31 cellular contexts compared by ENCODE assay signal in genomic region chr2:16177671-16178180, GRCh38.
"Had no signal": no experiment of that assay in that cellular context is flagged by ENCODE, and none has a peak within 500 bp of the region (broad histone marks: within the 10 kb centered on the region; RNA-seq: fewer than 3 reads in every experiment).

No MANE protein-coding gene starts in this region.

- ATAC-seq: activated naive CD4-positive, alpha-beta T cell treated with anti-CD3 and anti-CD28 coated beads, Interleukin-2, amount 50 U/mL, for 72 hours; activated naive CD8-positive, alpha-beta T cell treated with anti-CD3 and anti-CD28 coated beads, Interleukin-2, amount 50 U/mL, for 24 hours; activated T-cell treated with anti-CD3 and anti-CD28 coated beads, Interleukin-2, amount 50 U/mL, for 4 hours; activated T-cell treated with anti-CD3 and anti-CD28 coated beads, Interleukin-2, amount 50 U/mL, for 72 hours; activated T-helper 17 cell treated with anti-CD3 and anti-CD28 coated beads, Interleukin-2, amount 50 U/mL, for 72 hours; body of pancreas had no signal

- H3K36me3 ChIP-seq: adrenal gland, ascending aorta, brain microvascular endothelial cell, breast epithelium, cardiac muscle cell had no signal

- H3K4me1 ChIP-seq: adrenal gland, ascending aorta, body of pancreas, breast epithelium had no signal

- H3K9me3 ChIP-seq: adrenal gland, ascending aorta, body of pancreas, breast epithelium had no signal

- H3K27me3 ChIP-seq: adrenal gland, ascending aorta, body of pancreas, brain microvascular endothelial cell, breast epithelium, cardiac muscle cell had no signal

- H3K27ac ChIP-seq: adrenal gland, ascending aorta, body of pancreas, brain microvascular endothelial cell, breast epithelium, cardiac muscle cell had no signal

- DNase-seq: activated effector memory CD4-positive, alpha-beta T cell treated with anti-CD3 and anti-CD28 coated beads, Interleukin-2, amount 50 U/mL, for 16 hours; activated effector memory CD4-positive, alpha-beta T cell treated with Interleukin-2 at 50 U/mL for 16 hours; activated gamma-delta T cell; activated gamma-delta T cell treated with Interleukin-2 at 50 U/mL for 16 hours; activated naive CD4-positive, alpha-beta T cell; activated naive CD4-positive, alpha-beta T cell treated with anti-CD3 and anti-CD28 coated beads for 36 hours; activated naive CD4-positive, alpha-beta T cell treated with anti-CD3 and anti-CD28 coated beads, Interleukin-2, amount 10 ng/mL, durations not matched to agents 7 days and 5 days; activated naive CD4-positive, alpha-beta T cell treated with anti-CD3 and anti-CD28 coated beads, Interleukin-2, amount 50 U/mL, for 16 hours; activated naive CD4-positive, alpha-beta T cell treated with Interleukin-2 at 50 U/mL for 16 hours; activated naive CD8-positive, alpha-beta T cell treated with anti-CD3 and anti-CD28 coated beads for 36 hours; activated naive CD8-positive, alpha-beta T cell treated with anti-CD3 and anti-CD28 coated beads, Interleukin-2, amount 10 ng/mL, durations not matched to agents 7 days and 5 days; activated naive CD8-positive, alpha-beta T cell treated with anti-CD3 and anti-CD28 coated beads, Interleukin-2, amount 50 U/mL, for 24 hours; activated T-cell treated with anti-CD3 and anti-CD28 coated beads, Interleukin-2, amount 50 U/mL, for 24 hours; activated T-cell treated with anti-CD3 and anti-CD28 coated beads, Interleukin-2, amount 50 U/mL, for 4 hours; activated T-cell treated with anti-CD3 and anti-CD28 coated beads, Interleukin-2, amount 50 U/mL, for 48 hours; activated T-cell treated with anti-CD3 and anti-CD28 coated beads, Interleukin-2, amount 50 U/mL, for 72 hours; adrenal gland; amniotic stem cell; amygdala; anterior cingulate cortex; aorta; body of pancreas; brain microvascular endothelial cell; caudate nucleus; central memory CD4-positive, alpha-beta T cell; cerebellar nuclear complex had no signal

- H3K4me3 ChIP-seq: adrenal gland, ascending aorta, body of pancreas, breast epithelium, cardiac muscle cell had no signal
